ENCODE assay signal across 8 cellular contexts in the genomic region with DNA sequence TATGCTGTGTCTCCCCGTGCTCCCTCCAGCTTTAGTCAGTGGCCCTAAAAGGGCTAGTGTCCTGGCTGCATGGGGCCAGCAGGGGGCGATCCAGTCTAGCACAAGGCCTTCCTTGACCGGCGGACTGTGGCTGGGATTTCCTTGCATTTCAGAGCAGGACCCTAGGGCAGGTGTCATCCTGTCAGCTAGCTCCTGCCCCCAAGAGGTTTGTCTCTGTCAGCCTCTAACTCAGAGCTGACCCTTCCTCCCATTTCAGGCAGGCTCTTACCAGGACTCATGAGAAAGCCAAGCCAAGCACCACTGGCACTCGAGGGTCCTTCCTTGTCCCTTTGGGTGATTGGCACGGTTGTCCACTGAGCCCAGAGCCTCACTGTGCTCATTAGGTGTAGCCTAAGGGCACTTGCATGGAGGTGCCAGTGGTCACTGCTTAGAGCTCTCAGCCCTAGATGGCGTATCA.
DNase-seq lines count a peak whose midpoint lies in the region; ATAC-seq and TF ChIP-seq lines count a peak whose summit lies in the region.

No MANE protein-coding gene starts in this region.

- peak; percentile 85 for TF ChIP-seq CTCF in C4-2B (conservative IDR thresholded peaks at IDR 0.05)

- no peak overlapping the region for H3K4me3 Mint-ChIP-seq in activated T-helper 1 cell treated with anti-CD3 and anti-CD28 coated beads, Interleukin-12 subunit alpha, Interleukin-12 subunit beta, Interleukin-2, Interleukin-4 antibody, amounts not matched to agents 30 ng/mL and 10 ng/mL and 1 ng/mL, durations not matched to agents 14 hours and 24 hours and 36 hours
- no peak overlapping the region for H3K4me3 Mint-ChIP-seq in stimulated activated effector memory CD8-positive, alpha-beta T cell treated with anti-CD3 and anti-CD28 coated beads, Interleukin-12 subunit alpha, Interleukin-12 subunit beta, amount 100 ng/mL, for 72 hours

- DNase-seq in NCI-H526 (lab: John Stamatoyannopoulos, UW): peak; percentile 53 to 87
- peak; percentile 11 for DNase-seq in activated T-helper 1 cell treated with anti-CD3 and anti-CD28 coated beads, Interleukin-12 subunit alpha, Interleukin-12 subunit beta, Interleukin-2, Interleukin-4 antibody, amounts not matched to agents 30 ng/mL and 10 ng/mL and 1 ng/mL, durations not matched to agents 14 hours and 24 hours and 36 hours (ENCODE audit: low spot score)
- peak; percentile 90 for DNase-seq in iPS-NIHi7 (ENCODE audit: extremely low spot score)
- DNase-seq in stimulated activated effector memory CD8-positive, alpha-beta T cell treated with anti-CD3 and anti-CD28 coated beads, Interleukin-12 subunit alpha, Interleukin-12 subunit beta, amount 100 ng/mL, for 72 hours (ENCODE audit: low spot score in 2 of 2): peak; percentile 7 to 58
- no peak for DNase-seq in NCI-H2081 (lab: John Stamatoyannopoulos, UW)

- H3K27ac ChIP-seq in C4-2B: no peak overlapping the region

- no peak overlapping the region for H3K27ac Mint-ChIP-seq in activated T-helper 1 cell treated with anti-CD3 and anti-CD28 coated beads, Interleukin-12 subunit alpha, Interleukin-12 subunit beta, Interleukin-2, Interleukin-4 antibody, amounts not matched to agents 30 ng/mL and 10 ng/mL and 1 ng/mL, durations not matched to agents 14 hours and 24 hours and 36 hours
- no peak overlapping the region for H3K27ac Mint-ChIP-seq in stimulated activated effector memory CD8-positive, alpha-beta T cell treated with anti-CD3 and anti-CD28 coated beads, Interleukin-12 subunit alpha, Interleukin-12 subunit beta, amount 100 ng/mL, for 72 hours

- ATAC-seq in GM18861 (IDR thresholded peaks at IDR 0.05; ENCODE audit: unreplicated experiment) (peak; percentile 51), HG02884 (IDR thresholded peaks at IDR 0.05; ENCODE audit: unreplicated experiment) (peak; percentile 80)
- peak; percentile 66 for ATAC-seq in stimulated activated effector memory CD8-positive, alpha-beta T cell treated with anti-CD3 and anti-CD28 coated beads, Interleukin-12 subunit alpha, Interleukin-12 subunit beta, amount 100 ng/mL, for 72 hours

- H3K9me3 Mint-ChIP-seq in activated T-helper 1 cell treated with anti-CD3 and anti-CD28 coated beads, Interleukin-12 subunit alpha, Interleukin-12 subunit beta, Interleukin-2, Interleukin-4 antibody, amounts not matched to agents 30 ng/mL and 10 ng/mL and 1 ng/mL, durations not matched to agents 14 hours and 24 hours and 36 hours: no peaks in the 10 kb centered on the region
- H3K9me3 Mint-ChIP-seq in stimulated activated effector memory CD8-positive, alpha-beta T cell treated with anti-CD3 and anti-CD28 coated beads, Interleukin-12 subunit alpha, Interleukin-12 subunit beta, amount 100 ng/mL, for 72 hours: no peaks in the 10 kb centered on the region

- intact Hi-C loops in activated T-helper 1 cell treated with anti-CD3 and anti-CD28 coated beads, Interleukin-12 subunit alpha, Interleukin-12 subunit beta, Interleukin-2, Interleukin-4 antibody, amounts not matched to agents 30 ng/mL and 10 ng/mL and 1 ng/mL, durations not matched to agents 14 hours and 24 hours and 36 hours (cut with micrococcal nuclease): loop anchor here (1.0 kb wide), 1 partner anchor 92 kb away; no protein-coding TSS in a partner anchor

- H3K27me3 Mint-ChIP-seq in activated T-helper 1 cell treated with anti-CD3 and anti-CD28 coated beads, Interleukin-12 subunit alpha, Interleukin-12 subunit beta, Interleukin-2, Interleukin-4 antibody, amounts not matched to agents 30 ng/mL and 10 ng/mL and 1 ng/mL, durations not matched to agents 14 hours and 24 hours and 36 hours (ENCODE audit: insufficient read depth): peaks cover 5% of the 10 kb centered on the region

- H3K36me3 Mint-ChIP-seq in activated T-helper 1 cell treated with anti-CD3 and anti-CD28 coated beads, Interleukin-12 subunit alpha, Interleukin-12 subunit beta, Interleukin-2, Interleukin-4 antibody, amounts not matched to agents 30 ng/mL and 10 ng/mL and 1 ng/mL, durations not matched to agents 14 hours and 24 hours and 36 hours (ENCODE audit: low read depth): no peaks in the 10 kb centered on the region
- H3K36me3 Mint-ChIP-seq in stimulated activated effector memory CD8-positive, alpha-beta T cell treated with anti-CD3 and anti-CD28 coated beads, Interleukin-12 subunit alpha, Interleukin-12 subunit beta, amount 100 ng/mL, for 72 hours: no peaks in the 10 kb centered on the region

- no peaks in the 10 kb centered on the region for H3K4me1 Mint-ChIP-seq in activated T-helper 1 cell treated with anti-CD3 and anti-CD28 coated beads, Interleukin-12 subunit alpha, Interleukin-12 subunit beta, Interleukin-2, Interleukin-4 antibody, amounts not matched to agents 30 ng/mL and 10 ng/mL and 1 ng/mL, durations not matched to agents 14 hours and 24 hours and 36 hours (ENCODE audit: low read depth)
- H3K4me1 Mint-ChIP-seq in stimulated activated effector memory CD8-positive, alpha-beta T cell treated with anti-CD3 and anti-CD28 coated beads, Interleukin-12 subunit alpha, Interleukin-12 subunit beta, amount 100 ng/mL, for 72 hours: no peaks in the 10 kb centered on the region

Comparison
In these comparisons a context has a peak if more than half of its experiments do, and no peak if none do; other contexts are left out.
1. DNase-seq: peak in NCI-H526 (2 of 2), activated T-helper 1 cell treated with anti-CD3 and anti-CD28 coated beads, Interleukin-12 subunit alpha, Interleukin-12 subunit beta, Interleukin-2, Interleukin-4 antibody, amounts not matched to agents 30 ng/mL and 10 ng/mL and 1 ng/mL, durations not matched to agents 14 hours and 24 hours and 36 hours (single experiment), iPS-NIHi7 (single experiment) and stimulated activated effector memory CD8-positive, alpha-beta T cell treated with anti-CD3 and anti-CD28 coated beads, Interleukin-12 subunit alpha, Interleukin-12 subunit beta, amount 100 ng/mL, for 72 hours (2 of 2); none in NCI-H2081 (0 of 2).
2. Peak in every context shown above with its lines, with median percentiles within 50 percentile points of each other: ATAC-seq.